8 cellular contexts compared by ENCODE assay signal in the genomic region with DNA sequence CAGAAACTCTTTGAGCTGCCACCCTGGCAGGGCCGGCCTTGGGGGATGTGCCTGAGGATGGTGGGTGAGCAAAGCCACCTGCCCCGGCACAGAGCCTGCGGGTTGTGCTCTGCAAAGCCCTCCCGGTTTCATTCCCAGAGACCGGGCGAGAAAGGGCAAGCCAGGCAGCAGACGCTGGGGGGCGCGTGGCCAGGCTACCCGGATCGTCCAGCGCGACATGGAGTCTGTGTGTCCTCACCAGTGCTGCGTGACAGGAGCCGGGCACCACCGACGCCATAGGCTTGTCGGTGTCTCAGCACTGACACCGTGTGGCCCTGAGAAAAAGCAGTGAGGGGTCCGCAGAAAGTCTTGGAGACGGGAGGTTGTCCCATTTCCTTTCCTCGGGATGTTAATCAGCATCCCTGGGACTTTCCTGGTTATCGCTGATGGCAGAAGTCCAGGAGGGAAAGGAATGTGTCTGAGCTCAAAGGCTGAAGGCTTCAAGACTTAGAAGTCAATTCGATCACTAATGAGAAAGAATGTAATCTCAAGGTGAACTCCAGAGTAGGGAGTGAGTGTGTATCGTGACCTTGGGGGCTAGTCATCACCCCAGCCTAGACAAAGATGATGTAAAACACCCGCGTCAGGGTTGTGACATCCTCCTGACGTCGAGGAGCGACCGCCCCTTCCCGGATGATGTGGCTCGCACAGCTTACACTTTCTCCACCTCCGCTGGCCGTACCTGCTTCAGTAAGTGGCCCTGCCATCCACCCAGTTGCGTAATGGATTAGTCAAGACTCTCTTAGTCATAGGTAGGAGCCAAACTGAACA. TPM values are rescaled to one million over a fixed set of nuclear protein-coding genes. Genes with fewer than 3 reads are reported as not detected.
DNase-seq lines count a peak whose midpoint lies in the region; ATAC-seq and TF ChIP-seq lines count a peak whose summit lies in the region.

No MANE protein-coding gene starts in this region.

- DNase-seq in AML-193 (lab: John Stamatoyannopoulos, UW) (peak; percentile 22 to 38), HAP-1 (ENCODE audit: low spot score in 2 of 2) (peak; percentile 68 to 87), NCI-H69 (lab: John Stamatoyannopoulos, UW) (peak; percentile 65), endodermal cell (peak; percentile 97), lung microvascular endothelial cell (ENCODE audit: low read depth in 2 of 2) (peak; percentile 87)
- peak; percentile 55 to 64 for DNase-seq in activated CD4-positive, alpha-beta T cell treated with anti-CD3 and anti-CD28 coated beads, Interleukin-2, amount 50 U/mL, for 48 hours
- DNase-seq in stimulated activated CD8-positive, alpha-beta memory T cell treated with anti-CD3 and anti-CD28 coated beads, Interleukin-12 subunit alpha, Interleukin-12 subunit beta, amount 100 ng/mL, for 4 hours (ENCODE audit: low read depth) = peak; percentile 16

- H3K4me3 Mint-ChIP-seq in endodermal cell = peak overlapping the region; percentile 17

- 32 to 46% methylated on average over 21 to 36 of the region's 36 CpGs for WGBS in endodermal cell (ENCODE audit: insufficient coverage in 1 of 2, insufficient read length in 1 of 2), 2 experiments

- peak; percentile 88 for TF ChIP-seq CTCF in endodermal cell (conservative IDR thresholded peaks at IDR 0.05)

- H3K4me3 ChIP-seq in HAP-1 (no peak overlapping the region), endodermal cell (ENCODE audit: low read length) (no peak overlapping the region)

- H3K27me3 Mint-ChIP-seq in endodermal cell (ENCODE audit: insufficient read depth) = peaks cover 15% of the 10 kb centered on the region

- H3K4me1 Mint-ChIP-seq in endodermal cell = no peaks in the 10 kb centered on the region

- H3K4me1 ChIP-seq in HAP-1 (0 out of 2 replicates have a peak, but pooled peaks cover 2% of the 10 kb centered on the region), endodermal cell (ENCODE audit: control insufficient read depth, insufficient read depth, low read length) (peaks cover 3% of the 10 kb centered on the region)

- no peak overlapping the region for H3K27ac Mint-ChIP-seq in endodermal cell

- H3K36me3 Mint-ChIP-seq in endodermal cell (ENCODE audit: low read depth) = no peaks in the 10 kb centered on the region

- no peaks in the 10 kb centered on the region for H3K27me3 ChIP-seq in HAP-1 (ENCODE audit: low read depth)
- H3K27me3 ChIP-seq in endodermal cell (ENCODE audit: control insufficient read depth, insufficient read depth, low read length, poor library complexity, severe bottlenecking) = no peaks in the 10 kb centered on the region

- H3K9ac ChIP-seq in endodermal cell (ENCODE audit: extremely low read depth, low read length, poor library complexity, severe bottlenecking) = no peak overlapping the region

- in situ Hi-C loops in HAP-1 (cut with MboI; ENCODE audit: low sequenced_read_pairs) = no loop called here

- H3K36me3 ChIP-seq in HAP-1 (replicated peaks) (no peaks in the 10 kb centered on the region), endodermal cell (ENCODE audit: control insufficient read depth, insufficient read depth, low read length) (no peaks in the 10 kb centered on the region)

- ATAC-seq in GM18520 (IDR thresholded peaks at IDR 0.05; ENCODE audit: unreplicated experiment) = no peak

- H3K9me3 Mint-ChIP-seq in endodermal cell = no peaks in the 10 kb centered on the region

- no peak overlapping the region for H3K27ac ChIP-seq in endodermal cell (ENCODE audit: low read depth, low read length)

- H3K9me3 ChIP-seq in HAP-1 (no peaks in the 10 kb centered on the region), endodermal cell (ENCODE audit: control insufficient read depth, low read length) (no peaks in the 10 kb centered on the region)

RNA-seq across cellular contexts. Expression of gene PLA2G4E, which starts 36.3 kb away (rescaled TPM):
- total RNA-seq in endodermal cell = not detected
- polyA plus RNA-seq in endodermal cell (2013, experiment 1 of 2) = not detected
- polyA plus RNA-seq in endodermal cell (2013, experiment 2 of 2) = not detected
- total RNA-seq in lung microvascular endothelial cell = not detected in 2 replicates

RNA-seq across cellular contexts. Expression of gene PLA2G4D, which starts 37.2 kb away (rescaled TPM):
- not detected for total RNA-seq in endodermal cell
- polyA plus RNA-seq in endodermal cell (2013, experiment 1 of 2) = not detected
- polyA plus RNA-seq in endodermal cell (2013, experiment 2 of 2) = not detected
- not detected in 2 replicates for total RNA-seq in lung microvascular endothelial cell

Comparison
In these comparisons a context has a peak if more than half of its experiments do, and no peak if none do; other contexts are left out.
1. DNase-seq: peak in every context shown above with its lines; median percentile 97 in endodermal cell; 87 in lung microvascular endothelial cell; 78 in HAP-1; 65 in NCI-H69; 60 in activated CD4-positive, alpha-beta T cell treated with anti-CD3 and anti-CD28 coated beads, Interleukin-2, amount 50 U/mL, for 48 hours; 30 in AML-193; 16 in stimulated activated CD8-positive, alpha-beta memory T cell treated with anti-CD3 and anti-CD28 coated beads, Interleukin-12 subunit alpha, Interleukin-12 subunit beta, amount 100 ng/mL, for 4 hours.